ENCODE assay signal across 22 cellular contexts in genomic region chr3:128455786-128456748, GRCh38. TPM values are rescaled to one million over a fixed set of nuclear protein-coding genes. Genes with fewer than 3 reads are reported as not detected.
"Had no signal": no experiment of that assay in that cellular context is flagged by ENCODE, and none has a peak within 500 bp of the region (broad histone marks: within the 10 kb centered on the region; RNA-seq: fewer than 3 reads in every experiment).

No MANE protein-coding gene starts in this region.

- H3K36me3 Mint-ChIP-seq: activated naive CD8-positive, alpha-beta T cell; immature natural killer cell; natural killer cell had no signal

- H3K27ac Mint-ChIP-seq: activated naive CD8-positive, alpha-beta T cell; endodermal cell; immature natural killer cell; natural killer cell had no signal

- H3K36me3 ChIP-seq: brain microvascular endothelial cell had no signal

- H3K4me1 ChIP-seq: testis had no signal

- DNase-seq: activated CD4-positive, alpha-beta T cell treated with anti-CD3 and anti-CD28 coated beads, Interleukin-2, amount 50 U/mL, for 48 hours; activated CD4-positive, CD25-positive, alpha-beta regulatory T cell treated with anti-CD3 and anti-CD28 coated beads, Interleukin-2, amount 50 U/mL, for 72 hours; activated effector memory CD4-positive, alpha-beta T cell treated with anti-CD3 and anti-CD28 coated beads, Interleukin-2, amount 50 U/mL, for 16 hours; activated T-cell treated with anti-CD3 and anti-CD28 coated beads, Interleukin-2, amount 50 U/mL, for 4 hours; amygdala; brain microvascular endothelial cell; cerebellar nuclear complex; dermis blood vessel endothelial cell; immature natural killer cell; left cardiac atrium; natural killer cell; stimulated activated CD4-positive, alpha-beta T cell treated with anti-CD3 and anti-CD28 coated beads, Interleukin-15, amount 100 ng/mL, for 24 hours; stimulated activated CD4-positive, alpha-beta T cell treated with anti-CD3 and anti-CD28 coated beads, Interleukin-4, amount 100 ng/mL, for 24 hours; stimulated activated naive CD8-positive, alpha-beta T cell treated with anti-CD3 and anti-CD28 coated beads, Interleukin-15, amount 100 ng/mL, for 72 hours; testis had no signal

- H3K4me1 Mint-ChIP-seq: immature natural killer cell had no signal

- ATAC-seq: activated T-cell treated with anti-CD3 and anti-CD28 coated beads, Interleukin-2, amount 50 U/mL, for 4 hours; left cardiac atrium; mucosa of descending colon; natural killer cell; stimulated activated naive CD8-positive, alpha-beta T cell treated with anti-CD3 and anti-CD28 coated beads, Interleukin-15, amount 100 ng/mL, for 72 hours had no signal

- H3K9me3 ChIP-seq: mucosa of descending colon, testis had no signal

- H3K27me3 ChIP-seq: testis had no signal

- H3K4me3 ChIP-seq: mucosa of descending colon, testis had no signal

- H3K4me3 Mint-ChIP-seq: activated naive CD8-positive, alpha-beta T cell; activated T-cell treated with anti-CD3 and anti-CD28 coated beads, Interleukin-2, amount 50 U/mL, for 4 hours; endodermal cell; immature natural killer cell; natural killer cell; stimulated activated naive CD8-positive, alpha-beta T cell treated with anti-CD3 and anti-CD28 coated beads, Interleukin-15, amount 100 ng/mL, for 72 hours had no signal

- H3K27ac ChIP-seq: brain microvascular endothelial cell, testis had no signal

RNA-seq across cellular contexts. Expression of gene DNAJB8, which starts 10.6 kb away (rescaled TPM):
- total RNA-seq: activated T-cell treated with anti-CD3 and anti-CD28 coated beads, Interleukin-2, amount 50 U/mL, for 4 hours; dermis blood vessel endothelial cell; endodermal cell; left cardiac atrium; lung microvascular endothelial cell; mucosa of descending colon; natural killer cell; osteocyte; renal cortical epithelial cell; ureter had no signal
